Comparison of ENCODE assay signal across 8 cellular contexts in genomic region chr11:63814383-63814736, GRCh38. TPM values are rescaled to one million over a fixed set of nuclear protein-coding genes. Genes with fewer than 3 reads are reported as not detected.
DNase-seq lines count a peak whose midpoint lies in the region; ATAC-seq and TF ChIP-seq lines count a peak whose summit lies in the region.

No MANE protein-coding gene starts in this region.

- ATAC-seq in GM18868 (IDR thresholded peaks at IDR 0.05; ENCODE audit: unreplicated experiment) = no peak

- no peak for TF ChIP-seq CTCF in AG10803 (conservative IDR thresholded peaks at IDR 0.05; ENCODE audit: low read length)
- TF ChIP-seq CTCF in cardiac fibroblast (IDR thresholded peaks at IDR 0.05; ENCODE audit: low read depth, low read length) = no peak

- H3K4me3 ChIP-seq in AG10803 (ENCODE audit: low read length) (peak overlapping the region; percentile 89), HUES48 (ENCODE audit: low read depth, low read length) (peak overlapping the region; percentile 98), cardiac fibroblast (replicated peaks in 1 of 2; ENCODE audit: low read depth in 2 of 2, low read length in 2 of 2) (peak overlapping the region; percentile 91 to 97), muscle layer of duodenum (ENCODE audit: low read depth in 1 of 2, low read length in 2 of 2) (peak overlapping the region; percentile 74 to 93)

- H3K27ac ChIP-seq in HUES48 (ENCODE audit: low read depth, low read length) = peak overlapping the region; percentile 90
- H3K27ac ChIP-seq in muscle layer of duodenum (ENCODE audit: low read length) = no peak overlapping the region

- no peak for DNase-seq in AG10803 (ENCODE audit: low read depth)
- peak in 1 of 2 donors; percentile 13 for DNase-seq in cardiac fibroblast (ENCODE audit: low read depth in 2 of 2)
- no peak for DNase-seq in NK-92 treated with Interleukin-12 subunit alpha and Interleukin-12 subunit beta, amount 100 ng/mL, for 24 hours (lab: John Stamatoyannopoulos, UW)
- no peak for DNase-seq in cerebellum (ENCODE audit: low spot score)
- DNase-seq in NCI-H1436 treated with DMSO at 0.1 percent for 48 hours (lab: John Stamatoyannopoulos, UW) = no peak

- 0 out of 2 replicates have a peak, but pooled peaks cover 4% of the 10 kb centered on the region for H3K27me3 ChIP-seq in HUES48 (ENCODE audit: control insufficient read depth, insufficient read depth, low read length)
- H3K27me3 ChIP-seq in muscle layer of duodenum (ENCODE audit: low read depth, low read length) = no peaks in the 10 kb centered on the region

- H3K9ac ChIP-seq in HUES48 (ENCODE audit: low read depth, low read length) = peak overlapping the region; percentile 90

- H3K36me3 ChIP-seq in HUES48 (ENCODE audit: control insufficient read depth, insufficient read depth, low read length) = peaks cover 40% of the 10 kb centered on the region
- peaks cover 22 to 26% of the 10 kb centered on the region in 2 donors for H3K36me3 ChIP-seq in muscle layer of duodenum (ENCODE audit: control insufficient read depth in 1 of 2, insufficient read depth in 2 of 2, low read length in 2 of 2)

- H3K9me3 ChIP-seq in HUES48 (ENCODE audit: control insufficient read depth, insufficient read depth, low read length) (no peaks in the 10 kb centered on the region), muscle layer of duodenum (ENCODE audit: control insufficient read depth in 1 of 2, low read length in 2 of 2) (no peaks in the 10 kb centered on the region)

- H3K4me1 ChIP-seq in HUES48 (ENCODE audit: control insufficient read depth, insufficient read depth, low read length) (peaks cover 16% of the 10 kb centered on the region), muscle layer of duodenum (ENCODE audit: control insufficient read depth in 1 of 2, insufficient read depth in 2 of 2, low read length in 2 of 2) (peaks cover 13 to 22% of the 10 kb centered on the region in 2 donors)

RNA-seq across cellular contexts. Expression of gene SPINDOC, which starts 1.1 kb away (rescaled TPM):
- 12.2 TPM for total RNA-seq in cerebellum

RNA-seq across cellular contexts. Expression of gene MARK2, which starts 24.6 kb away (rescaled TPM):
- 12.5 TPM for total RNA-seq in cerebellum

RNA-seq across cellular contexts. Expression of gene ZFTA, which starts 45.8 kb away (rescaled TPM):
- 37.2 TPM for total RNA-seq in cerebellum
